ENCODE assay signal across 21 cellular contexts in the genomic region with DNA sequence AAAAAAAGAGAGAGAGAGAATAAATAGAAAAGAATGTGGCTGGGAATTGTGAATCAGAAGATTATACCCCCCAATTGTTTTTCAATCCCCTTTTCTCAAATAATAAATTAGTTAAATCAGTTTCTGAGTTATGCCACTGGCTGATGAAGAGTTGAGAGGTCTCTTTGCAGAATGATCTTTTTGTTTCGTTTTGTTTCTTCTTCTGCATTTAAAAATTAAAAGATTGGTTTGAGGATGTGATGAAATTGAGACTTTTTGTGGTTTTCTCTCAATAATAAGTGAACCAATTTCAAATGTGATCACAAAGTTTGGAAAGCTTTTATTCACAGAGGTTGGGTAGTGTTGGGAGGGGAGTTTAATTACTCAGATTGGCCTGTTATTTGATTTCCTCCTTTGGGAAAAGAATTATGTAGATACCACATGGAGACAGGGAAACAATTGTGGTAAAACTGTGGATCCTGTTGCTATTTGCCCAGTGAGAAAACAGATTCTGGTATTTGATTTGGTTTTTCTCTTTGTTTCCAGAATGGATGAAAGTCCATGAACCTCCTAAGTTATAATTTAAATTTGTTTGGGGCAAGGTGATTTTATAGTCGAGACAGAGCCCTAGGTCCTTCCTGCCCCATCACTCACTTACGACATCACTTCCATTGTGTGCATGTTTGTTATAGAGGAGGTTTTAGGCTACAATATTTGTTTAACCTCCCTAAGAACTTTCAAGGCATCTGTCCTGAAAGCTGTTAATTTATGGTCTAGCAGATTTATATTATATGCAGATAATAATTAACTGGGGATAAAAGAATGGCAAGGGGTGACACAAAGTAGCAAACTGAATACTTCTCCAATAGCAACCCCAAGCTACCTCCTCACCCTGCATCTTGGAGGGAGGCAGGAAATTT.
A peak's percentile ranks its signal among the peaks of the same experiment; 100 is the strongest.
DNase-seq lines count a peak whose midpoint lies in the region; ATAC-seq, FAIRE-seq and TF ChIP-seq lines count a peak whose summit lies in the region.
"Had no signal": no experiment of that assay in that cellular context is flagged by ENCODE, and none has a peak within 500 bp of the region (broad histone marks: within the 10 kb centered on the region; RNA-seq: fewer than 3 reads in every experiment).

No MANE protein-coding gene starts in this region.

- no peaks in the 10 kb centered on the region for H3K27me3 Mint-ChIP-seq in osteocyte (ENCODE audit: unreplicated experiment)
- no peaks in the 10 kb centered on the region for H3K27me3 Mint-ChIP-seq in activated CD4-positive, alpha-beta memory T cell treated with anti-CD3 and anti-CD28 coated beads for 36 hours
- H3K27me3 Mint-ChIP-seq: CD4-positive, alpha-beta T cell; natural killer cell treated with Interleukin-12 subunit alpha and Interleukin-12 subunit beta and Interleukin-15 and Interleukin-18, amount 100 ng/mL, for 72 hours had no signal

- no peak for TF ChIP-seq RAD21 in GM12878 (IDR thresholded peaks at IDR 0.05; ENCODE audit: insufficient read depth, low read depth, low read length)

- peaks cover 9% of the 10 kb centered on the region for H3K4me1 Mint-ChIP-seq in osteocyte (ENCODE audit: unreplicated experiment)
- H3K4me1 Mint-ChIP-seq in activated CD4-positive, alpha-beta memory T cell treated with anti-CD3 and anti-CD28 coated beads for 36 hours (ENCODE audit: low read depth), result no peaks in the 10 kb centered on the region

- H3K79me2 ChIP-seq in GM12878 (ENCODE audit: control insufficient read depth, insufficient read depth, low read length), result no peaks in the 10 kb centered on the region

- no peaks in the 10 kb centered on the region for H3K9me3 Mint-ChIP-seq in osteocyte (ENCODE audit: unreplicated experiment)
- H3K9me3 Mint-ChIP-seq in activated CD4-positive, alpha-beta memory T cell treated with anti-CD3 and anti-CD28 coated beads for 36 hours, result no peaks in the 10 kb centered on the region
- H3K9me3 Mint-ChIP-seq: CD4-positive, alpha-beta T cell; natural killer cell treated with Interleukin-12 subunit alpha and Interleukin-12 subunit beta and Interleukin-15 and Interleukin-18, amount 100 ng/mL, for 72 hours; T-helper 2 cell treated with Interferon-gamma antibody and Interleukin-4, amounts not matched to agents 5 μg/mL and 100 μg/mL, for 36 hours had no signal

- H3K4me3 ChIP-seq in GM12878, result no peak overlapping the region

- no peak for TF ChIP-seq POLR2A in GM12878 (IDR thresholded peaks at IDR 0.05; ENCODE audit: low read depth, low read length)

- peak overlapping the region; percentile 18 for H3K27ac Mint-ChIP-seq in osteocyte (ENCODE audit: unreplicated experiment)
- H3K27ac Mint-ChIP-seq in activated CD4-positive, alpha-beta memory T cell treated with anti-CD3 and anti-CD28 coated beads for 36 hours, result no peak overlapping the region
- H3K27ac Mint-ChIP-seq: CD4-positive, alpha-beta T cell; natural killer cell treated with Interleukin-12 subunit alpha and Interleukin-12 subunit beta and Interleukin-15 and Interleukin-18, amount 100 ng/mL, for 72 hours; T-helper 2 cell treated with Interferon-gamma antibody and Interleukin-4, amounts not matched to agents 5 μg/mL and 100 μg/mL, for 36 hours had no signal

- in situ Hi-C loops in Caki2 (cut with HindIII; ENCODE audit: low pct_unique_long_range_greater_than_20kb, low sequenced_read_pairs) (no loop called here), GM12878 (cut with MboI) (no loop called here)

- no peak overlapping the region for H3K9ac ChIP-seq in GM12878 (ENCODE audit: control insufficient read depth, insufficient read depth, low read length)

- TSS peak; percentile 40 for BruUV-seq in GM12878 (replicated peaks; lab: Mats Ljungman, UMichigan)

- no peak overlapping the region for H3K27ac ChIP-seq in GM12878 (ENCODE audit: control insufficient read depth, insufficient read depth)
- H3K27ac ChIP-seq: brain microvascular endothelial cell, WERI-Rb-1 had no signal

- peaks cover 57% of the 10 kb centered on the region for H3K36me3 Mint-ChIP-seq in osteocyte (ENCODE audit: unreplicated experiment)
- H3K36me3 Mint-ChIP-seq in activated CD4-positive, alpha-beta memory T cell treated with anti-CD3 and anti-CD28 coated beads for 36 hours, result peaks cover 8% of the 10 kb centered on the region
- H3K36me3 Mint-ChIP-seq: natural killer cell treated with Interleukin-12 subunit alpha and Interleukin-12 subunit beta and Interleukin-15 and Interleukin-18, amount 100 ng/mL, for 72 hours had no signal

- ATAC-seq in GM12878 (no peak), HG02970 (IDR thresholded peaks at IDR 0.05; ENCODE audit: low FRiP score, unreplicated experiment) (no peak)
- ATAC-seq: left colon; natural killer cell treated with Interleukin-12 subunit alpha and Interleukin-12 subunit beta and Interleukin-15 and Interleukin-18, amount 100 ng/mL, for 72 hours; SK-N-SH treated with all-trans-retinoic acid at 6 μM for 48 hours had no signal

- H3K4me1 ChIP-seq in GM12878 (ENCODE audit: control insufficient read depth, insufficient read depth, low read length), result no peaks in the 10 kb centered on the region

- RAD21 ChIA-PET in GM12878 (lab: Charles Lee; ENCODE audit: unreplicated experiment), result no interaction called here

- H3K27me3 ChIP-seq in GM12878 (replicated peaks in 1 of 2; ENCODE audit: control insufficient read depth in 2 of 2, insufficient read depth in 2 of 2, low read length in 1 of 2), result no peaks in the 10 kb centered on the region
- H3K27me3 ChIP-seq: brain microvascular endothelial cell had no signal

- DNase-seq in Caki2 (ENCODE audit: low read depth), result peak; percentile 94
- DNase-seq in LHCN-M2 (ENCODE audit: low read depth), result peak; percentile 37
- DNase-seq in GM12878 (ENCODE audit: low read depth, low spot score), result no peak
- DNase-seq in osteocyte (ENCODE audit: extremely low spot score, unreplicated experiment), result no peak
- no peak for DNase-seq in activated CD4-positive, alpha-beta memory T cell treated with anti-CD3 and anti-CD28 coated beads for 36 hours
- no peak for DNase-seq in glomerular visceral epithelial cell (ENCODE audit: extremely low spot score)
- DNase-seq: activated CD4-positive, alpha-beta T cell treated with anti-CD3 and anti-CD28 coated beads, Interleukin-2, amount 50 U/mL, for 4 hours; brain microvascular endothelial cell; CD4-positive, alpha-beta T cell; cortex of kidney; DMS153; GF-D8; head of caudate nucleus; left colon; NCI-H1092; NCI-H526; WERI-Rb-1 had no signal

- no peak overlapping the region for H3K4me2 ChIP-seq in GM12878 (ENCODE audit: control insufficient read depth, insufficient read depth)

- H4K20me1 ChIP-seq in GM12878 (ENCODE audit: control insufficient read depth, insufficient read depth), result no peaks in the 10 kb centered on the region

- SMC1A ChIA-PET in GM12878 (lab: Charles Lee; ENCODE audit: uncharacterized antibody, unreplicated experiment), result no interaction called here

- CTCF ChIA-PET in GM12878 (lab: Yijun Ruan, JAX), result interaction anchor here (0.6 to 1.8 kb wide), 2 partner anchors 44 to 328 kb away, joined by 3 to 5 read pairs; no protein-coding TSS in a partner anchor
- CTCF ChIA-PET in activated CD4-positive, alpha-beta memory T cell treated with anti-CD3 and anti-CD28 coated beads for 36 hours (lab: Charles Lee), result no interaction called here

- FAIRE-seq in GM12878 (lab: Jason Lieb, UNC), result no peak

- no peaks in the 10 kb centered on the region; a peak in 1 of 4 replicates for H3K36me3 ChIP-seq in GM12878 (ENCODE audit: control insufficient read depth in 2 of 2, insufficient read depth in 2 of 2, low read length in 1 of 2)
- H3K36me3 ChIP-seq: WERI-Rb-1 had no signal

- H2AFZ ChIP-seq in GM12878 (ENCODE audit: control insufficient read depth, low read depth, low read length), result no peak overlapping the region

- H3K9me3 ChIP-seq in GM12878 (replicated peaks; ENCODE audit: control insufficient read depth, insufficient read depth, low read length), result no peaks in the 10 kb centered on the region

- intact Hi-C loops in GM12878 (cut with micrococcal nuclease; ENCODE audit: unreplicated experiment), result no loop called here
- intact Hi-C loops in activated CD4-positive, alpha-beta memory T cell treated with anti-CD3 and anti-CD28 coated beads for 36 hours (cut with micrococcal nuclease), result no loop called here

- TF ChIP-seq CTCF in GM12878 (IDR thresholded peaks at IDR 0.05 in 2 of 3, conservative IDR thresholded peaks at IDR 0.05 in 1 of 3; ENCODE audit: control insufficient read depth in 2 of 3, extremely low read depth in 1 of 3, insufficient read depth in 1 of 3, low read depth in 3 of 3, low read length in 3 of 3) (no peak), osteocyte (IDR thresholded peaks at IDR 0.05) (no peak)

- POLR2A ChIA-PET in GM12878 (lab: Charles Lee), result no interaction called here
- POLR2A ChIA-PET in activated CD4-positive, alpha-beta memory T cell treated with anti-CD3 and anti-CD28 coated beads for 36 hours (lab: Charles Lee), result no interaction called here

- WGBS in GM12878 (ENCODE audit: insufficient coverage, insufficient replicate concordance, low lambda C conversion rate, missing lambda C conversion rate), result 94% methylated on average over 3 of the region's 3 CpGs

- H3K4me3 Mint-ChIP-seq in osteocyte (ENCODE audit: unreplicated experiment), result no peak overlapping the region
- H3K4me3 Mint-ChIP-seq in activated CD4-positive, alpha-beta memory T cell treated with anti-CD3 and anti-CD28 coated beads for 36 hours, result no peak overlapping the region
- H3K4me3 Mint-ChIP-seq: CD4-positive, alpha-beta T cell; natural killer cell treated with Interleukin-12 subunit alpha and Interleukin-12 subunit beta and Interleukin-15 and Interleukin-18, amount 100 ng/mL, for 72 hours; T-helper 2 cell treated with Interferon-gamma antibody and Interleukin-4, amounts not matched to agents 5 μg/mL and 100 μg/mL, for 36 hours had no signal

- no peak for TF ChIP-seq EP300 in GM12878 (IDR thresholded peaks at IDR 0.05; ENCODE audit: borderline replicate concordance in 1 of 2, control insufficient read depth in 1 of 2, low read depth in 2 of 2, low read length in 2 of 2)

TF ChIP-seq in GM12878, 131 proteins besides CTCF, POLR2A, EP300 and RAD21 (continues in another document):
- TF ChIP-seq TBL1XR1 (IDR thresholded peaks at IDR 0.05; ENCODE audit: low read depth, low read length), result no peak
- TF ChIP-seq JUND (IDR thresholded peaks at IDR 0.05; ENCODE audit: low read depth, low read length), result no peak
- no peak for TF ChIP-seq YBX1 (IDR thresholded peaks at IDR 0.05)
- TF ChIP-seq, protein P1, sequence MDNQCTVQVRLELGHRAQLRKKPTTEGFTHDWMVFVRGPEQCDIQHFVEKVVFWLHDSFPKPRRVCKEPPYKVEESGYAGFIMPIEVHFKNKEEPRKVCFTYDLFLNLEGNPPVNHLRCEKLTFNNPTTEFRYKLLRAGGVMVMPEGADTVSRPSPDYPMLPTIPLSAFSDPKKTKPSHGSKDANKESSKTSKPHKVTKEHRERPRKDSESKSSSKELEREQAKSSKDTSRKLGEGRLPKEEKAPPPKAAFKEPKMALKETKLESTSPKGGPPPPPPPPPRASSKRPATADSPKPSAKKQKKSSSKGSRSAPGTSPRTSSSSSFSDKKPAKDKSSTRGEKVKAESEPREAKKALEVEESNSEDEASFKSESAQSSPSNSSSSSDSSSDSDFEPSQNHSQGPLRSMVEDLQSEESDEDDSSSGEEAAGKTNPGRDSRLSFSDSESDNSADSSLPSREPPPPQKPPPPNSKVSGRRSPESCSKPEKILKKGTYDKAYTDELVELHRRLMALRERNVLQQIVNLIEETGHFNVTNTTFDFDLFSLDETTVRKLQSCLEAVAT (IDR thresholded peaks at IDR 0.05), result no peak
- TF ChIP-seq GABPA (IDR thresholded peaks at IDR 0.05; ENCODE audit: low read depth), result no peak

Comparison
In these comparisons a context has a peak if more than half of its experiments do, and no peak if none do; other contexts are left out.
1. DNase-seq: peak in Caki2 (single experiment) and LHCN-M2 (single experiment); none in GM12878 (single experiment), osteocyte (single experiment), activated CD4-positive, alpha-beta memory T cell treated with anti-CD3 and anti-CD28 coated beads for 36 hours (single experiment) and glomerular visceral epithelial cell (single experiment).